16 cellular contexts compared by ENCODE assay signal in the genomic region with DNA sequence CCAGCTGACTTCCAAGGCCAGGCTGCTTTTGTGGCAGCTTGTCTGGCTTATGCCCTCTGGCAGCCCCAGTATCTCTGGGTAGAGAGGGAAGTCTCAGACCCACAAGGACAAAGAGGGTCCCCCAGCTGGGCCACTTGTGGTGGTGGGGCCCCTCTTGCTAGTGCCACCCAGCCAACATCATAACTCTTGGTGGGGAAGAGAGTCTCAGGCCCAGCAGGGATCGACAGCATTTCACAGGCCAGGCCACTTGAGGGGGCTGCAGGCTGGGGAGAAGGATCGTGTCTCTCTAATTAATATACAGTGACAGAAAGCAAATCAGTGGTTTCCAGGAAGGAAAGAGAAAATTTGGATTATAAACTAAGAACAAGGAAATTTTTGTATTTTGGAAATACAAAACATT.
DNase-seq lines count a peak whose midpoint lies in the region; ATAC-seq and TF ChIP-seq lines count a peak whose summit lies in the region.
"Had no signal": no experiment of that assay in that cellular context is flagged by ENCODE, and none has a peak within 500 bp of the region (broad histone marks: within the 10 kb centered on the region; RNA-seq: fewer than 3 reads in every experiment).

No MANE protein-coding gene starts in this region.

- no peaks in the 10 kb centered on the region for H3K36me3 Mint-ChIP-seq in HFFc6 (ENCODE audit: low read depth)
- H3K36me3 Mint-ChIP-seq: stimulated activated effector memory CD8-positive, alpha-beta T cell treated with anti-CD3 and anti-CD28 coated beads, Interleukin-12 subunit alpha, Interleukin-12 subunit beta, amount 100 ng/mL, for 72 hours had no signal

- H3K4me3 Mint-ChIP-seq in HFFc6, result no peak overlapping the region
- H3K4me3 Mint-ChIP-seq: activated CD8-positive, alpha-beta T cell treated with anti-CD3 and anti-CD28 coated beads, Interleukin-2, amount 10 ng/mL, durations not matched to agents 7 days and 5 days; activated naive CD4-positive, alpha-beta T cell treated with anti-CD3 and anti-CD28 coated beads for 36 hours; CD4-positive, CD25-positive, alpha-beta regulatory T cell; stimulated activated effector memory CD8-positive, alpha-beta T cell treated with anti-CD3 and anti-CD28 coated beads, Interleukin-12 subunit alpha, Interleukin-12 subunit beta, amount 100 ng/mL, for 72 hours had no signal

- DNase-seq in AG10803 (ENCODE audit: low read depth) (no peak), HFFc6 (no peak), islet precursor cell (peak; percentile 52), NCI-H2107 treated with DMSO at 0.1 percent for 48 hours (lab: John Stamatoyannopoulos, UW; ENCODE audit: unreplicated experiment) (no peak), NOMO-1 (lab: John Stamatoyannopoulos, UW; ENCODE audit: unreplicated experiment in 2 of 2) (no peak), glomerular visceral epithelial cell (ENCODE audit: extremely low spot score) (no peak)
- DNase-seq: activated CD8-positive, alpha-beta T cell treated with anti-CD3 and anti-CD28 coated beads, Interleukin-2, amount 10 ng/mL, durations not matched to agents 7 days and 5 days; activated naive CD4-positive, alpha-beta T cell treated with anti-CD3 and anti-CD28 coated beads for 36 hours; CD4-positive, CD25-positive, alpha-beta regulatory T cell; GOT3; left cardiac atrium; NCI-H1048; ovary had no signal

- H3K4me1 Mint-ChIP-seq in HFFc6 (ENCODE audit: low read depth), result peaks cover 6% of the 10 kb centered on the region
- H3K4me1 Mint-ChIP-seq: stimulated activated effector memory CD8-positive, alpha-beta T cell treated with anti-CD3 and anti-CD28 coated beads, Interleukin-12 subunit alpha, Interleukin-12 subunit beta, amount 100 ng/mL, for 72 hours had no signal

- TF ChIP-seq CTCF in AG10803 (conservative IDR thresholded peaks at IDR 0.05; ENCODE audit: low read length) (peak; percentile 24; the same call in 1 of the 2 replicates), HFFc6 (IDR thresholded peaks at IDR 0.05) (peak; percentile 45), WI38 (IDR thresholded peaks at IDR 0.05; ENCODE audit: low read depth, low read length) (peak; percentile 22; the same call in 1 of the 2 replicates)

- no peaks in the 10 kb centered on the region; the same call in 1 of the 2 replicates for H3K27me3 Mint-ChIP-seq in HFFc6 (ENCODE audit: insufficient read depth)
- H3K27me3 Mint-ChIP-seq: CD4-positive, CD25-positive, alpha-beta regulatory T cell had no signal

- no peak overlapping the region for H3K27ac Mint-ChIP-seq in HFFc6
- H3K27ac Mint-ChIP-seq: activated CD8-positive, alpha-beta T cell treated with anti-CD3 and anti-CD28 coated beads, Interleukin-2, amount 10 ng/mL, durations not matched to agents 7 days and 5 days; activated naive CD4-positive, alpha-beta T cell treated with anti-CD3 and anti-CD28 coated beads for 36 hours; CD4-positive, CD25-positive, alpha-beta regulatory T cell; stimulated activated effector memory CD8-positive, alpha-beta T cell treated with anti-CD3 and anti-CD28 coated beads, Interleukin-12 subunit alpha, Interleukin-12 subunit beta, amount 100 ng/mL, for 72 hours had no signal

- H3K9me3 Mint-ChIP-seq in HFFc6, result no peaks in the 10 kb centered on the region
- H3K9me3 Mint-ChIP-seq: activated naive CD4-positive, alpha-beta T cell treated with anti-CD3 and anti-CD28 coated beads for 36 hours; stimulated activated effector memory CD8-positive, alpha-beta T cell treated with anti-CD3 and anti-CD28 coated beads, Interleukin-12 subunit alpha, Interleukin-12 subunit beta, amount 100 ng/mL, for 72 hours had no signal

- no peak for ATAC-seq in HG02970 (IDR thresholded peaks at IDR 0.05; ENCODE audit: low FRiP score, unreplicated experiment)
- ATAC-seq: activated CD8-positive, alpha-beta T cell treated with anti-CD3 and anti-CD28 coated beads, Interleukin-2, amount 10 ng/mL, durations not matched to agents 7 days and 5 days; left cardiac atrium; stimulated activated effector memory CD8-positive, alpha-beta T cell treated with anti-CD3 and anti-CD28 coated beads, Interleukin-12 subunit alpha, Interleukin-12 subunit beta, amount 100 ng/mL, for 72 hours had no signal

- H3K4me3 ChIP-seq in AG10803 (ENCODE audit: low read length) (no peak overlapping the region), WI38 (ENCODE audit: low read depth, low read length) (no peak overlapping the region)
- H3K4me3 ChIP-seq: ovary had no signal
